Comparison of ENCODE assay signal across 31 cellular contexts in the genomic region with DNA sequence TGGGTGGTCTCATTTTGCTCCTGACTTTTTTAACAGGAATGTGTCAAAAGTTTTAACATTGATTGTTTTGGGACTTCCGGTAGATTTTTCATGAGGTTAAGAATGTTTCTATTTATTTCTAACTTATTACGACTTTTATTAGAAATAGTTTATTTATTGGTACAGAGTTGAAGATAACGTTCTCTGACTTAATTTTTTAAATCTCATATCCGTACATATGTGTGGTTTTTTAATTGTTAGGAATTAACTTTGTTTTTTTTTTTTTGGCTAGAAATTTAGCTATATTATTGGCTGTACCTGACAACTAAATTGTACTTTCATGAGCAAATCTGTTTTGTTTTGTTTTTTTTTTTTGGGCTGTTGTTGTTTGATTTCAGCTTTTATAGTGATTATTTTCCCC.
"Had no signal": no experiment of that assay in that cellular context is flagged by ENCODE, and none has a peak within 500 bp of the region (broad histone marks: within the 10 kb centered on the region; RNA-seq: fewer than 3 reads in every experiment).

No MANE protein-coding gene starts in this region.

- H3K4me1 Mint-ChIP-seq: activated CD4-positive, alpha-beta memory T cell treated with anti-CD3 and anti-CD28 coated beads, Interleukin-2, amount 10 ng/mL, durations not matched to agents 7 days and 5 days; activated CD4-positive, alpha-beta T cell treated with anti-CD3 and anti-CD28 coated beads, Interleukin-2, amount 10 ng/mL, durations not matched to agents 7 days and 5 days; activated naive CD4-positive, alpha-beta T cell treated with anti-CD3 and anti-CD28 coated beads, Interleukin-2, amount 10 ng/mL, durations not matched to agents 7 days and 5 days; brain had no signal

- FAIRE-seq: endothelial cell of umbilical vein had no signal

- H3K36me3 ChIP-seq: ascending aorta, breast epithelium, cardiac muscle cell, colonic mucosa, esophagus squamous epithelium, WERI-Rb-1 had no signal

- ATAC-seq: activated naive CD4-positive, alpha-beta T cell treated with anti-CD3 and anti-CD28 coated beads, Interleukin-2, amount 50 U/mL, for 72 hours; activated T-cell treated with anti-CD3 and anti-CD28 coated beads, Interleukin-2, amount 50 U/mL, for 72 hours had no signal

- H3K4me3 Mint-ChIP-seq: activated CD4-positive, alpha-beta memory T cell treated with anti-CD3 and anti-CD28 coated beads, Interleukin-2, amount 10 ng/mL, durations not matched to agents 7 days and 5 days; activated CD4-positive, alpha-beta T cell treated with anti-CD3 and anti-CD28 coated beads, Interleukin-2, amount 10 ng/mL, durations not matched to agents 7 days and 5 days; activated naive CD4-positive, alpha-beta T cell treated with anti-CD3 and anti-CD28 coated beads, Interleukin-2, amount 10 ng/mL, durations not matched to agents 7 days and 5 days; activated naive CD8-positive, alpha-beta T cell treated with anti-CD3 and anti-CD28 coated beads, Interleukin-2, amount 10 ng/mL, durations not matched to agents 7 days and 5 days; activated T-cell treated with anti-CD3 and anti-CD28 coated beads, Interleukin-2, amount 50 U/mL, for 24 hours; activated T-cell treated with anti-CD3 and anti-CD28 coated beads, Interleukin-2, amount 50 U/mL, for 72 hours; brain had no signal

- H3K27me3 ChIP-seq: ascending aorta, breast epithelium, cardiac muscle cell, colonic mucosa, dorsolateral prefrontal cortex, esophagus squamous epithelium had no signal

- H3K4me1 ChIP-seq: ascending aorta, breast epithelium, colonic mucosa, esophagus squamous epithelium had no signal

- DNase-seq: activated CD4-positive, alpha-beta memory T cell treated with anti-CD3 and anti-CD28 coated beads, Interleukin-2, amount 10 ng/mL, durations not matched to agents 7 days and 5 days; activated CD4-positive, alpha-beta T cell treated with anti-CD3 and anti-CD28 coated beads for 4 hours; activated CD4-positive, alpha-beta T cell treated with anti-CD3 and anti-CD28 coated beads, Interleukin-2, amount 10 ng/mL, durations not matched to agents 7 days and 5 days; activated CD4-positive, alpha-beta T cell treated with anti-CD3 and anti-CD28 coated beads, Interleukin-2, amount 50 U/mL, for 4 hours; activated CD4-positive, CD25-positive, alpha-beta regulatory T cell; activated CD4-positive, CD25-positive, alpha-beta regulatory T cell treated with anti-CD3 and anti-CD28 coated beads, Interleukin-2, amount 50 U/mL, for 72 hours; activated CD8-positive, alpha-beta memory T cell treated with anti-CD3 and anti-CD28 coated beads, Interleukin-2, amount 50 U/mL, for 48 hours; activated gamma-delta T cell; activated naive CD4-positive, alpha-beta T cell; activated naive CD4-positive, alpha-beta T cell treated with anti-CD3 and anti-CD28 coated beads, Interleukin-2, amount 10 ng/mL, durations not matched to agents 7 days and 5 days; activated naive CD8-positive, alpha-beta T cell treated with anti-CD3 and anti-CD28 coated beads, Interleukin-2, amount 10 ng/mL, durations not matched to agents 7 days and 5 days; activated T-cell treated with anti-CD3 and anti-CD28 coated beads for 4 hours; activated T-cell treated with anti-CD3 and anti-CD28 coated beads, Interleukin-2, amount 50 U/mL, for 24 hours; activated T-cell treated with anti-CD3 and anti-CD28 coated beads, Interleukin-2, amount 50 U/mL, for 72 hours; central memory CD4-positive, alpha-beta T cell; cerebellar nuclear complex; colonic mucosa; dorsolateral prefrontal cortex; effector memory CD4-positive, alpha-beta T cell; esophagus squamous epithelium; foreskin melanocyte; head of caudate nucleus; T-helper 2 cell; WERI-Rb-1 had no signal

- H3K27ac Mint-ChIP-seq: activated CD4-positive, alpha-beta memory T cell treated with anti-CD3 and anti-CD28 coated beads, Interleukin-2, amount 10 ng/mL, durations not matched to agents 7 days and 5 days; activated CD4-positive, alpha-beta T cell treated with anti-CD3 and anti-CD28 coated beads, Interleukin-2, amount 10 ng/mL, durations not matched to agents 7 days and 5 days; activated naive CD4-positive, alpha-beta T cell treated with anti-CD3 and anti-CD28 coated beads, Interleukin-2, amount 10 ng/mL, durations not matched to agents 7 days and 5 days; activated naive CD4-positive, alpha-beta T cell treated with anti-CD3 and anti-CD28 coated beads, Interleukin-2, amount 50 U/mL, for 72 hours; activated naive CD8-positive, alpha-beta T cell treated with anti-CD3 and anti-CD28 coated beads, Interleukin-2, amount 10 ng/mL, durations not matched to agents 7 days and 5 days; activated T-cell treated with anti-CD3 and anti-CD28 coated beads, Interleukin-2, amount 50 U/mL, for 24 hours; brain had no signal

- H3K4me3 ChIP-seq: ascending aorta, breast epithelium, cardiac muscle cell, colonic mucosa, dorsolateral prefrontal cortex, esophagus squamous epithelium had no signal

- H3K9me3 ChIP-seq: ascending aorta, breast epithelium, colonic mucosa, esophagus squamous epithelium had no signal

- H3K27ac ChIP-seq: ascending aorta, breast epithelium, cardiac muscle cell, colonic mucosa, dorsolateral prefrontal cortex, epithelial cell of prostate, esophagus squamous epithelium, WERI-Rb-1 had no signal

- H3K27me3 Mint-ChIP-seq: activated CD4-positive, alpha-beta memory T cell treated with anti-CD3 and anti-CD28 coated beads, Interleukin-2, amount 10 ng/mL, durations not matched to agents 7 days and 5 days; activated CD4-positive, alpha-beta T cell treated with anti-CD3 and anti-CD28 coated beads, Interleukin-2, amount 10 ng/mL, durations not matched to agents 7 days and 5 days; activated naive CD4-positive, alpha-beta T cell treated with anti-CD3 and anti-CD28 coated beads, Interleukin-2, amount 10 ng/mL, durations not matched to agents 7 days and 5 days; activated naive CD8-positive, alpha-beta T cell treated with anti-CD3 and anti-CD28 coated beads, Interleukin-2, amount 10 ng/mL, durations not matched to agents 7 days and 5 days; activated T-cell treated with anti-CD3 and anti-CD28 coated beads, Interleukin-2, amount 50 U/mL, for 24 hours; brain had no signal
